ENCODE assay signal across 31 cellular contexts in the genomic region with DNA sequence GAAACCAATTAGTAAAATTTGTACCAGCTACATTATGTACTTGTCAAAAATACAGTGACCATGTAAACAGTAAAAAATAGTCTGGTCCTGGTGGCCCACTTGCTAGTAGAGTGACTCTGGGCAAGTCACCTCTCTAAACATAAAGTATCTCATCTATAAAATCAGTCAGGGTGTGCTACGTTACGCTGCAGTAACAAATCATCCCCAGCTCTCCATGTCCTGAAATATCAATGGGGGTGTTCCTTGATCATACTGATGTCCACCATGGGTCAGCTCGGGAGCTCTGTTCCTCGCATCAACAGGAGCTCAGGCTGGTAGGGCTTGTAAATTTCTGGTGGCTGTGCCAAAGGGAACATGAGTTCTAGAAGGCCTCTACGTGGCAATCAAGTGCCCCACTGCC.
A peak's percentile ranks its signal among the peaks of the same experiment; 100 is the strongest.
DNase-seq lines count a peak whose midpoint lies in the region; ATAC-seq, FAIRE-seq and TF ChIP-seq lines count a peak whose summit lies in the region.
"Had no signal": no experiment of that assay in that cellular context is flagged by ENCODE, and none has a peak within 500 bp of the region (broad histone marks: within the 10 kb centered on the region; RNA-seq: fewer than 3 reads in every experiment).

No MANE protein-coding gene starts in this region.

- no peak for TF ChIP-seq POLR2A in HepG2 (IDR thresholded peaks at IDR 0.05; ENCODE audit: insufficient read depth in 1 of 2, low read depth in 2 of 2, low read length in 2 of 2)
- no peak for TF ChIP-seq POLR2A in right lobe of liver (IDR thresholded peaks at IDR 0.05)
- no peak for TF ChIP-seq POLR2A in K562 (conservative IDR thresholded peaks at IDR 0.05)

- H3K4me3 ChIP-seq in HepG2 (replicated peaks in 1 of 3; ENCODE audit: insufficient read depth in 1 of 3, low read depth in 2 of 3, low read length in 3 of 3) (no peak overlapping the region), right lobe of liver (no peak overlapping the region), K562 (no peak overlapping the region)
- H3K4me3 ChIP-seq: A549; BLaER1; BLaER1 treated with 17β-estradiol and CSF1 and Interleukin-3, amounts not matched to agents 10 nM and 100 nM had no signal

- no peak overlapping the region for H2AFZ ChIP-seq in HepG2 (ENCODE audit: low read length)
- no peak overlapping the region for H2AFZ ChIP-seq in K562 (ENCODE audit: low read depth, low read length)

- TF ChIP-seq RAD21 in HepG2 (CRISPR knock-in tag; IDR thresholded peaks at IDR 0.05) (no peak), K562 (CRISPR knock-in tag; conservative IDR thresholded peaks at IDR 0.05 in 1 of 2, IDR thresholded peaks at IDR 0.05 in 1 of 2) (no peak)

- H3K4me2 ChIP-seq in HepG2 (ENCODE audit: low read depth, low read length) (no peak overlapping the region), K562 (ENCODE audit: insufficient read depth, low read length) (no peak overlapping the region)
- H3K4me2 ChIP-seq: A549; BLaER1; BLaER1 treated with 17β-estradiol and CSF1 and Interleukin-3, amounts not matched to agents 10 nM and 100 nM had no signal

- H3K9me1 ChIP-seq in K562 (ENCODE audit: control insufficient read depth, insufficient read depth, low read length), result no peaks in the 10 kb centered on the region

- TF ChIP-seq CTCF in HepG2 (CRISPR knock-in tag; IDR thresholded peaks at IDR 0.05) (no peak), right lobe of liver (IDR thresholded peaks at IDR 0.05) (no peak), K562 (IDR thresholded peaks at IDR 0.05 in 2 of 3, conservative IDR thresholded peaks at IDR 0.05 in 1 of 3; ENCODE audit: insufficient read depth in 2 of 3, low read depth in 1 of 3, low read length in 3 of 3) (no peak)

- intact Hi-C loops in HepG2 (cut with micrococcal nuclease; ENCODE audit: unreplicated experiment), result no loop called here
- intact Hi-C loops in right lobe of liver (cut with DNase I), result no loop called here
- intact Hi-C loops in K562 (cut with micrococcal nuclease), result no loop called here

- no peaks in the 10 kb centered on the region for H3K36me3 ChIP-seq in HepG2 (replicated peaks in 1 of 2; ENCODE audit: control insufficient read depth in 1 of 2, insufficient read depth in 2 of 2, low read length in 2 of 2)
- H3K36me3 ChIP-seq in right lobe of liver, result no peaks in the 10 kb centered on the region
- H3K36me3 ChIP-seq in K562 (ENCODE audit: control insufficient read depth, insufficient read depth, low read length), result no peaks in the 10 kb centered on the region
- H3K36me3 ChIP-seq: BE2C; BLaER1; BLaER1 treated with 17β-estradiol and CSF1 and Interleukin-3, amounts not matched to agents 10 nM and 100 nM had no signal

- 94% methylated on average over 5 of the region's 5 CpGs for WGBS in HepG2 (ENCODE audit: low lambda C conversion rate)
- WGBS in right lobe of liver (ENCODE audit: insufficient coverage, low coverage, low lambda C conversion rate, missing lambda C conversion rate), result 72% methylated on average over 4 of the region's 5 CpGs
- 12% methylated on average over 5 of the region's 5 CpGs for WGBS in K562 (ENCODE audit: insufficient coverage, low coverage, missing lambda C conversion rate)

- CTCF ChIA-PET in HepG2 (lab: Yijun Ruan, JAX; ENCODE audit: low intra/inter-chr PET ratio, low total read pairs), result no interaction called here
- CTCF ChIA-PET in K562 (lab: Yijun Ruan, JAX; ENCODE audit: low intra/inter-chr PET ratio), result no interaction called here

- ATAC-seq in HepG2, result no peak
- ATAC-seq in right lobe of liver, result no peak
- ATAC-seq in K562, result no peak
- ATAC-seq: A549; CD8-positive, alpha-beta T cell had no signal

- H3K4me1 ChIP-seq in HepG2 (ENCODE audit: insufficient read depth, low read length) (peaks cover 12% of the 10 kb centered on the region), right lobe of liver (no peaks in the 10 kb centered on the region), K562 (replicated peaks in 1 of 2; ENCODE audit: control insufficient read depth in 2 of 2, insufficient read depth in 2 of 2, low read length in 2 of 2) (no peaks in the 10 kb centered on the region)
- H3K4me1 ChIP-seq: A549; BE2C; BLaER1; BLaER1 treated with 17β-estradiol and CSF1 and Interleukin-3, amounts not matched to agents 10 nM and 100 nM; Caco-2 had no signal

- BruUV-seq in HepG2 (replicated peaks; lab: Mats Ljungman, UMichigan), result no TSS peak
- no TSS peak for BruUV-seq in K562 (replicated peaks; lab: Mats Ljungman, UMichigan)

- H3K79me2 ChIP-seq in HepG2 (ENCODE audit: insufficient read depth, low read length), result no peaks in the 10 kb centered on the region
- no peaks in the 10 kb centered on the region for H3K79me2 ChIP-seq in K562 (ENCODE audit: control insufficient read depth, insufficient read depth, low read length)

- POLR2A ChIA-PET in HepG2 (lab: Yijun Ruan, JAX) (no interaction called here), K562 (lab: Yijun Ruan, JAX) (no interaction called here)

- no peak for TF ChIP-seq EP300 in HepG2 (IDR thresholded peaks at IDR 0.05; ENCODE audit: low read depth in 2 of 2, low read length in 2 of 2)
- no peak for TF ChIP-seq EP300 in HepG2 (CRISPR knock-in tag; IDR thresholded peaks at IDR 0.05; ENCODE audit: borderline replicate concordance)
- no peak for TF ChIP-seq EP300 in K562 (IDR thresholded peaks at IDR 0.05; ENCODE audit: low read length)

- H4K20me1 ChIP-seq in HepG2 (ENCODE audit: insufficient read depth, low read length), result no peaks in the 10 kb centered on the region
- H4K20me1 ChIP-seq in K562 (replicated peaks; ENCODE audit: control insufficient read depth, insufficient read depth, low read length), result no peaks in the 10 kb centered on the region
- H4K20me1 ChIP-seq: BLaER1; BLaER1 treated with 17β-estradiol and CSF1 and Interleukin-3, amounts not matched to agents 10 nM and 100 nM had no signal

- no peak for DNase-seq in HepG2 (ENCODE audit: low spot score)
- no peak for DNase-seq in right lobe of liver
- DNase-seq in K562 (ENCODE audit: extremely low read depth in 1 of 4, low spot score in 3 of 4), result no peak
- no peak for DNase-seq in NOMO-1 treated with dmso at 0.1 percent for 144 hours (lab: John Stamatoyannopoulos, UW; ENCODE audit: unreplicated experiment)
- DNase-seq: 8988T; ACHN; AML-193; BE2C; C1 segment of cervical spinal cord; Caco-2; Calu3; CD4-positive, alpha-beta memory T cell; CD4-positive, alpha-beta T cell; CD4-positive, CD25-positive, alpha-beta regulatory T cell; CD8-positive, alpha-beta memory T cell; CD8-positive, alpha-beta T cell; COR-L47; DMS 273 treated with DMSO at 0.1 percent for 48 hours; DMS153; DMS53; DMS79; DMS79 treated with DMSO at 0.1 percent for 48 hours; DND-41; EL had no signal

- H3K9ac ChIP-seq in HepG2 (ENCODE audit: insufficient read depth, low read depth, low read length) (no peak overlapping the region), K562 (ENCODE audit: insufficient read depth in 1 of 2, low read depth in 2 of 2, low read length in 2 of 2) (no peak overlapping the region)
- H3K9ac ChIP-seq: BLaER1; BLaER1 treated with 17β-estradiol and CSF1 and Interleukin-3, amounts not matched to agents 10 nM and 100 nM had no signal

- FAIRE-seq in HepG2 (lab: Jason Lieb, UNC) (no peak), K562 (lab: Jason Lieb, UNC) (no peak)
- FAIRE-seq: A204.1, A549, D721Med had no signal

- H3K9me3 ChIP-seq in HepG2 (ENCODE audit: low read length) (0 out of 2 replicates have a peak, but pooled peaks cover 5% of the 10 kb centered on the region), right lobe of liver (no peaks in the 10 kb centered on the region), K562 (replicated peaks; ENCODE audit: control insufficient read depth, insufficient read depth, low read depth, low read length) (no peaks in the 10 kb centered on the region)
- H3K9me3 ChIP-seq: A549, BE2C, BLaER1, Caco-2 had no signal

- in situ Hi-C loops in HepG2 (cut with HindIII; ENCODE audit: extremely low pct_ligation_motif_present, low pct_unique_long_range_greater_than_20kb), result no loop called here
- in situ Hi-C loops in K562 (cut with MboI), result no loop called here

- no peaks in the 10 kb centered on the region; a peak in 1 of 5 replicates for H3K27me3 ChIP-seq in HepG2 (ENCODE audit: control insufficient read depth in 1 of 2, insufficient read depth in 2 of 2, low read length in 2 of 2)
- no peaks in the 10 kb centered on the region for H3K27me3 ChIP-seq in right lobe of liver
- H3K27me3 ChIP-seq in K562 (ENCODE audit: control insufficient read depth in 2 of 2, insufficient read depth in 2 of 2, low read length in 2 of 2), result no peaks in the 10 kb centered on the region
- H3K27me3 ChIP-seq: BE2C; BLaER1; BLaER1 treated with 17β-estradiol and CSF1 and Interleukin-3, amounts not matched to agents 10 nM and 100 nM had no signal

- no peak overlapping the region for H3K27ac ChIP-seq in HepG2 (ENCODE audit: extremely low read length, insufficient read depth, low read length)
- H3K27ac ChIP-seq in right lobe of liver, result no peak overlapping the region
- no peak overlapping the region for H3K27ac ChIP-seq in K562 (ENCODE audit: extremely low read depth, low read depth, low read length)
- H3K27ac ChIP-seq: 22Rv1; A549; BLaER1; BLaER1 treated with 17β-estradiol and CSF1 and Interleukin-3, amounts not matched to agents 10 nM and 100 nM; C4-2B had no signal

TF ChIP-seq in HepG2, 621 proteins besides CTCF, POLR2A, EP300 and RAD21:
- no peak for TF ChIP-seq YEATS2 (CRISPR knock-in tag; IDR thresholded peaks at IDR 0.05; ENCODE audit: borderline replicate concordance)
- TF ChIP-seq ZNF12 (CRISPR knock-in tag; IDR thresholded peaks at IDR 0.05), result peak; percentile 91; the same call in 1 of the 2 replicates

TF ChIP-seq in K562, 482 proteins besides CTCF, POLR2A, EP300 and RAD21:
- TF ChIP-seq SMARCB1 (IDR thresholded peaks at IDR 0.05; ENCODE audit: insufficient read length, low read depth) (no peak), ZNF12 (CRISPR knock-in tag; IDR thresholded peaks at IDR 0.05) (peak; percentile 91), MBD2 (IDR thresholded peaks at IDR 0.05; ENCODE audit: borderline replicate concordance, low read depth) (no peak), ZNF707 (CRISPR knock-in tag; conservative IDR thresholded peaks at IDR 0.05) (no peak), BHLHE40 (IDR thresholded peaks at IDR 0.05; ENCODE audit: low read length) (no peak)
